10 cellular contexts compared by ENCODE assay signal in genomic region chr15:42605281-42605744, GRCh38. TPM values are rescaled to one million over a fixed set of nuclear protein-coding genes. Genes with fewer than 3 reads are reported as not detected.
DNase-seq lines count a peak whose midpoint lies in the region; ATAC-seq and TF ChIP-seq lines count a peak whose summit lies in the region.
"Had no signal": no experiment of that assay in that cellular context is flagged by ENCODE, and none has a peak within 500 bp of the region (broad histone marks: within the 10 kb centered on the region; RNA-seq: fewer than 3 reads in every experiment).

No MANE protein-coding gene starts in this region.

- peaks cover 49% of the 10 kb centered on the region for H3K4me1 Mint-ChIP-seq in CD4-positive, alpha-beta T cell (ENCODE audit: low read depth)
- peaks cover 44% of the 10 kb centered on the region for H3K4me1 Mint-ChIP-seq in T-helper 1 cell treated with Interleukin-12 subunit alpha and Interleukin-12 subunit beta and Interleukin-4 antibody, amounts not matched to agents 30 μg/mL and 1 μg/mL, for 36 hours (ENCODE audit: low read depth)
- peaks cover 4% of the 10 kb centered on the region; the same call in 1 of the 2 replicates for H3K4me1 Mint-ChIP-seq in WTC11

- ATAC-seq in CD4-positive, alpha-beta T cell (ENCODE audit: poor library complexity) = peak; percentile 46
- ATAC-seq in HG02678 (IDR thresholded peaks at IDR 0.05; ENCODE audit: unreplicated experiment) (peak; percentile 54), lower lobe of right lung (peak; percentile 44 to 48), WTC11 (no peak)

- DNase-seq in CD4-positive, alpha-beta T cell = no peak
- no peak for DNase-seq in lower lobe of right lung
- DNase-seq in WTC11 (ENCODE audit: low spot score) = no peak
- DNase-seq in SW480 (ENCODE audit: low spot score) = no peak
- DNase-seq in SJCRH30 = no peak
- DNase-seq in central memory CD4-positive, alpha-beta T cell = no peak
- DNase-seq: stimulated activated naive CD4-positive, alpha-beta T cell treated with Interleukin-2 at 50 U/mL for 16 hours; SW 1271 had no signal

- H3K4me3 ChIP-seq in lower lobe of right lung (peak overlapping the region; percentile 3), SJCRH30 (no peak overlapping the region)

- POLR2A ChIA-PET in CD4-positive, alpha-beta T cell (lab: Charles Lee) = interaction anchor here (0.7 to 3.7 kb wide), 5 partner anchors 16 to 377 kb away, joined by 4 to 25 read pairs (median 5); partner anchors contain the start of genes HAUS2, LRRC57 and STARD9
- POLR2A ChIA-PET in WTC11 (lab: Charles Lee) = no interaction called here

- peak overlapping the region; percentile 74 for H3K4me3 Mint-ChIP-seq in CD4-positive, alpha-beta T cell
- H3K4me3 Mint-ChIP-seq in T-helper 1 cell treated with Interleukin-12 subunit alpha and Interleukin-12 subunit beta and Interleukin-4 antibody, amounts not matched to agents 30 μg/mL and 1 μg/mL, for 36 hours = peak overlapping the region; percentile 53
- H3K4me3 Mint-ChIP-seq in WTC11 = no peak overlapping the region

- H3K27ac ChIP-seq in CD4-positive, alpha-beta T cell (ENCODE audit: low read depth, low read length) = no peak overlapping the region
- peak overlapping the region; percentile 65 for H3K27ac ChIP-seq in lower lobe of right lung
- H3K27ac ChIP-seq in SJCRH30 = no peak overlapping the region

- H3K4me1 ChIP-seq in lower lobe of right lung (peaks cover 56% of the 10 kb centered on the region), SJCRH30 (no peaks in the 10 kb centered on the region)

- no peaks in the 10 kb centered on the region for H3K36me3 Mint-ChIP-seq in CD4-positive, alpha-beta T cell (ENCODE audit: low read depth)
- H3K36me3 Mint-ChIP-seq in T-helper 1 cell treated with Interleukin-12 subunit alpha and Interleukin-12 subunit beta and Interleukin-4 antibody, amounts not matched to agents 30 μg/mL and 1 μg/mL, for 36 hours (ENCODE audit: low read depth) = peaks cover 4% of the 10 kb centered on the region
- H3K36me3 Mint-ChIP-seq in WTC11 = peaks cover 16% of the 10 kb centered on the region

- no peaks in the 10 kb centered on the region for H3K9me3 ChIP-seq in CD4-positive, alpha-beta T cell (ENCODE audit: control insufficient read depth, low read length)
- H3K9me3 ChIP-seq in lower lobe of right lung (no peaks in the 10 kb centered on the region), SJCRH30 (replicated peaks) (no peaks in the 10 kb centered on the region)

- no peaks in the 10 kb centered on the region for H3K27me3 ChIP-seq in CD4-positive, alpha-beta T cell (ENCODE audit: control insufficient read depth, insufficient read depth, low read length)
- H3K27me3 ChIP-seq in lower lobe of right lung (ENCODE audit: low read depth) (no peaks in the 10 kb centered on the region), SJCRH30 (no peaks in the 10 kb centered on the region)

- intact Hi-C loops in CD4-positive, alpha-beta T cell (cut with DNase I, micrococcal nuclease) = no loop called here
- intact Hi-C loops in lower lobe of right lung (cut with DNase I) = no loop called here

- no peaks in the 10 kb centered on the region for H3K27me3 Mint-ChIP-seq in CD4-positive, alpha-beta T cell
- no peaks in the 10 kb centered on the region for H3K27me3 Mint-ChIP-seq in T-helper 1 cell treated with Interleukin-12 subunit alpha and Interleukin-12 subunit beta and Interleukin-4 antibody, amounts not matched to agents 30 μg/mL and 1 μg/mL, for 36 hours (ENCODE audit: low read depth)
- no peaks in the 10 kb centered on the region for H3K27me3 Mint-ChIP-seq in WTC11 (ENCODE audit: low read depth)

- H3K36me3 ChIP-seq in lower lobe of right lung = no peaks in the 10 kb centered on the region
- peaks cover 17% of the 10 kb centered on the region for H3K36me3 ChIP-seq in SJCRH30

- TF ChIP-seq CTCF in CD4-positive, alpha-beta T cell (IDR thresholded peaks at IDR 0.05) = no peak
- TF ChIP-seq CTCF in lower lobe of right lung (IDR thresholded peaks at IDR 0.05) = no peak
- TF ChIP-seq CTCF in WTC11 (IDR thresholded peaks at IDR 0.05) = no peak

- CTCF ChIA-PET in CD4-positive, alpha-beta T cell (lab: Charles Lee) = interaction anchor here (0.8 kb wide), 1 partner anchor 18 kb away, joined by 3 read pairs; no protein-coding TSS in a partner anchor
- CTCF ChIA-PET in WTC11 (lab: Charles Lee) = interaction anchor here (1.2 kb wide), 1 partner anchor 14 kb away, joined by 4 read pairs; no protein-coding TSS in a partner anchor

- H3K27ac Mint-ChIP-seq in CD4-positive, alpha-beta T cell = peak overlapping the region; percentile 84
- H3K27ac Mint-ChIP-seq in T-helper 1 cell treated with Interleukin-12 subunit alpha and Interleukin-12 subunit beta and Interleukin-4 antibody, amounts not matched to agents 30 μg/mL and 1 μg/mL, for 36 hours = peak overlapping the region; percentile 91
- H3K27ac Mint-ChIP-seq in WTC11 = no peak overlapping the region

- no peaks in the 10 kb centered on the region for H3K9me3 Mint-ChIP-seq in CD4-positive, alpha-beta T cell
- H3K9me3 Mint-ChIP-seq in T-helper 1 cell treated with Interleukin-12 subunit alpha and Interleukin-12 subunit beta and Interleukin-4 antibody, amounts not matched to agents 30 μg/mL and 1 μg/mL, for 36 hours = no peaks in the 10 kb centered on the region
- H3K9me3 Mint-ChIP-seq in WTC11 = peaks cover 16% of the 10 kb centered on the region

TF ChIP-seq in WTC11, 78 proteins besides CTCF, POLR2A, EP300 and RAD21:
- TF ChIP-seq FOXP1 (CRISPR knock-in tag; IDR thresholded peaks at IDR 0.05; ENCODE audit: borderline replicate concordance) = no peak
- no peak for TF ChIP-seq ZNF138 (CRISPR knock-in tag; conservative IDR thresholded peaks at IDR 0.05)
- no peak for TF ChIP-seq JUN (CRISPR knock-in tag; IDR thresholded peaks at IDR 0.05)
- no peak for TF ChIP-seq CREM (CRISPR knock-in tag; IDR thresholded peaks at IDR 0.05)
- TF ChIP-seq GTF2I (CRISPR knock-in tag; conservative IDR thresholded peaks at IDR 0.05) = no peak

RNA-seq across cellular contexts. Expression of gene STARD9, which starts 29.9 kb away (rescaled TPM):
- 1 to 10 TPM; 2.8 to 4.6 TPM for total RNA-seq in CD4-positive, alpha-beta T cell
- total RNA-seq in lower lobe of right lung = 21.9 TPM
- 5.7 to 6.6 TPM (median 6.2 TPM) in 3 replicates for total RNA-seq in WTC11 (2021)
- total RNA-seq in SJCRH30 (2014; rRNA removed; shearing (Covaris generic)) = 11.0 and 15.2 TPM in 2 replicates

RNA-seq across cellular contexts. Expression of gene HAUS2, which starts 56.7 kb away (rescaled TPM):
- total RNA-seq in CD4-positive, alpha-beta T cell = 10 to 100 TPM; 23.0 to 28.2 TPM
- total RNA-seq in lower lobe of right lung (21.4 TPM), WTC11 (2021) (17.9 to 23.2 TPM (median 20.0 TPM) in 3 replicates)
- total RNA-seq in SJCRH30 (2014; rRNA removed; shearing (Covaris generic)) = 54.7 and 59.2 TPM in 2 replicates

RNA-seq across cellular contexts. Expression of gene LRRC57, which starts 56.7 kb away (rescaled TPM):
- 10 to 100 TPM; 25.8 to 29.6 TPM for total RNA-seq in CD4-positive, alpha-beta T cell
- total RNA-seq in lower lobe of right lung (23.7 TPM), WTC11 (2021) (11.5 to 14.3 TPM (median 13.3 TPM) in 3 replicates)
- 23.8 and 26.4 TPM in 2 replicates for total RNA-seq in SJCRH30 (2014; rRNA removed; shearing (Covaris generic))
